ENCODE assay signal across 24 cellular contexts in the genomic region with DNA sequence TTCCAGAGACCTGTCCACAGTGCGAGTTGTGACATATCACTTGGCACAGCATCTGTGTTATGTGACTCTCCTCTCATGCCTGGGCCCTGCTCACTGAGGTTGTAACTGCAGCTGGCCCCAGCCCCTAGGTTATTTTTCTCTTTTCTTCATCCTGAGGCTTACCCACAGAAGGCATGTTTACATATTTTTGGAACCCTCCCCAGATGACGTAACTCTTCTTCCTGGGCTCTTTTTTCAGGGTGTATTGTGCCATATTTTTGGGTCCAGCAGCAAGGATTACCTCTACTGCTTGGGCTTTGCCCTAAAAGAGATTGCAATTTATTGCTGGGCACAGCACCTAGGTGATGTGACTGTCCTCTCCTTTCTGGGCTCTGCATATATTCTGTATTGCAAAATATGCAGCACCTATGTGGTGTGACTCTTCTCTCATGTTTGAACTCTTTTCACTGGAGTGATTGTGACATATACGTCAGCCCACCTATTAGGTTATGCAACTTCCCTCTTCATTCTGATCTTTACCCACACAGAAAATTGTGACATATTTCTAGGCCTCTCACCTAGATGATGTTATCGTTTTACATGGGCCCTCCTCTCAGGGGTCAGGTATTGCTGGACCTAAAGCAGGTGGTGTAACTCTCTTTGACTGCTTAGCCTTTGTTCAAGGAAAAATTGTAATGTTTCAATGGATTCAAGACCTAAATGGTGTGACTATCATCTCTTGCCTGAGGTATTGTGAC.
"Had no signal": no experiment of that assay in that cellular context is flagged by ENCODE, and none has a peak within 500 bp of the region (broad histone marks: within the 10 kb centered on the region; RNA-seq: fewer than 3 reads in every experiment).

No MANE protein-coding gene starts in this region.

- H3K4me3 ChIP-seq: ascending aorta, breast epithelium, cardiac muscle cell, coronary artery, dorsolateral prefrontal cortex had no signal

- DNase-seq: activated CD4-positive, alpha-beta memory T cell treated with anti-CD3 and anti-CD28 coated beads, Interleukin-2, amount 10 ng/mL, durations not matched to agents 7 days and 5 days; activated CD4-positive, alpha-beta T cell treated with anti-CD3 and anti-CD28 coated beads for 36 hours; activated CD4-positive, alpha-beta T cell treated with anti-CD3 and anti-CD28 coated beads, Interleukin-2, amount 10 ng/mL, durations not matched to agents 24 days and 14 days; activated CD4-positive, alpha-beta T cell treated with anti-CD3 and anti-CD28 coated beads, Interleukin-2, amount 50 U/mL, for 4 hours; activated CD4-positive, CD25-positive, alpha-beta regulatory T cell; activated CD4-positive, CD25-positive, alpha-beta regulatory T cell treated with anti-CD3 and anti-CD28 coated beads, Interleukin-2, amount 50 U/mL, for 72 hours; activated CD8-positive, alpha-beta memory T cell treated with anti-CD3 and anti-CD28 coated beads, Interleukin-2, amount 50 U/mL, for 48 hours; activated gamma-delta T cell; activated naive CD4-positive, alpha-beta T cell; activated naive CD4-positive, alpha-beta T cell treated with anti-CD3 and anti-CD28 coated beads, Interleukin-2, amount 10 ng/mL, durations not matched to agents 7 days and 5 days; activated naive CD8-positive, alpha-beta T cell treated with anti-CD3 and anti-CD28 coated beads, Interleukin-2, amount 10 ng/mL, durations not matched to agents 7 days and 5 days; activated T-cell treated with anti-CD3 and anti-CD28 coated beads for 4 hours; activated T-cell treated with anti-CD3 and anti-CD28 coated beads, Interleukin-2, amount 50 U/mL, for 24 hours; activated T-cell treated with anti-CD3 and anti-CD28 coated beads, Interleukin-2, amount 50 U/mL, for 72 hours; dorsolateral prefrontal cortex; effector memory CD4-positive, alpha-beta T cell; endodermal cell; foreskin fibroblast; T-helper 17 cell; T1000 had no signal

- H3K27ac ChIP-seq: ascending aorta, breast epithelium, cardiac muscle cell, coronary artery, dorsolateral prefrontal cortex had no signal

- H3K4me1 ChIP-seq: ascending aorta, breast epithelium had no signal

- H3K36me3 ChIP-seq: ascending aorta, breast epithelium, cardiac muscle cell had no signal

- H3K27me3 ChIP-seq: ascending aorta, breast epithelium, cardiac muscle cell, dorsolateral prefrontal cortex had no signal
